Comparison of ENCODE assay signal across 1 cellular context in the genomic region with DNA sequence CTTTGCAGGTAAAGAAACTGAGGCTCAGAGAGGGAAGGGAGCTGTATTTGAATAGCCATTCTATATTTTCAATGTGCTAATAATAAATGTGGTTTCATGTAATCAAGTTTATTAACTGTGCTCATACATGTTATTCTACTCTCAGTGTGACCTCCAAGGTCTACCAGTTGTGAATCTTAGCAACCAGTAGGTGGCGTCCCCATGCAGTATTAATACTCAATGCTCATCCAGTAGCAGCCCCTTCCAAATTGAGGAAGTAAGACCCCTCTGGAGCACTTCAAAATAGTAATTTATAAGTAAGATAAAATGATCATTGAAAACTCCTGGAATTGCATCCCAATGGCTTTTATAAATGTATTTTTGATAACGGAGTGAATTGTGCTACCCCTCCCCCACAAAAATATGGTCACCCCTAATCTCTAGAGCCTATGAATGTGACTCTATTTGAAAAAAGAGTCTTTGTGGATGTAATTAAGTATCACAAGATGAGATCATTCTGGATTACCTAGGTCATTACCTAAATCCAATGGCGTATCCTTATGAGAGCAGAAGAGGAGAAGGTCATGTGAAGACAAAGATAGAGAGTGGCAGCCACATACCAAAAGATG.
TF ChIP-seq lines count a peak whose summit lies in the region.

No MANE protein-coding gene starts in this region.

TF ChIP-seq in HepG2, 621 proteins besides CTCF, POLR2A, EP300 and RAD21:
- TF ChIP-seq STAG1 (CRISPR knock-in tag; IDR thresholded peaks at IDR 0.05), result peak; percentile 56
- TF ChIP-seq, protein P1, sequence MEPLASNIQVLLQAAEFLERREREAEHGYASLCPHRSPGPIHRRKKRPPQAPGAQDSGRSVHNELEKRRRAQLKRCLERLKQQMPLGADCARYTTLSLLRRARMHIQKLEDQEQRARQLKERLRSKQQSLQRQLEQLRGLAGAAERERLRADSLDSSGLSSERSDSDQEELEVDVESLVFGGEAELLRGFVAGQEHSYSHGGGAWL (CRISPR knock-in tag; IDR thresholded peaks at IDR 0.05), result no peak
- peak in 1 of 2 experiments; percentile 19; a peak in 1 of 4 replicates for TF ChIP-seq NR2F1 (CRISPR knock-in tag; IDR thresholded peaks at IDR 0.05)
- no peak for TF ChIP-seq ZNF724P (CRISPR knock-in tag; IDR thresholded peaks at IDR 0.05; ENCODE audit: borderline replicate concordance)
- no peak for TF ChIP-seq NR1H2 (CRISPR knock-in tag; IDR thresholded peaks at IDR 0.05; ENCODE audit: borderline replicate concordance, low read depth)
- TF ChIP-seq BHLHE40 (IDR thresholded peaks at IDR 0.05; ENCODE audit: low read length), result no peak
- TF ChIP-seq ATM (IDR thresholded peaks at IDR 0.05; ENCODE audit: borderline replicate concordance), result no peak
- peak; percentile 28; the same call in 1 of the 2 replicates for TF ChIP-seq SMC3 (IDR thresholded peaks at IDR 0.05; ENCODE audit: low read length)
- TF ChIP-seq CREB1 (IDR thresholded peaks at IDR 0.05), result no peak
- no peak for TF ChIP-seq CREB1 (CRISPR knock-in tag; IDR thresholded peaks at IDR 0.05)
- no peak for TF ChIP-seq ZNF207 (IDR thresholded peaks at IDR 0.05; ENCODE audit: borderline replicate concordance)
- TF ChIP-seq, protein P2, sequence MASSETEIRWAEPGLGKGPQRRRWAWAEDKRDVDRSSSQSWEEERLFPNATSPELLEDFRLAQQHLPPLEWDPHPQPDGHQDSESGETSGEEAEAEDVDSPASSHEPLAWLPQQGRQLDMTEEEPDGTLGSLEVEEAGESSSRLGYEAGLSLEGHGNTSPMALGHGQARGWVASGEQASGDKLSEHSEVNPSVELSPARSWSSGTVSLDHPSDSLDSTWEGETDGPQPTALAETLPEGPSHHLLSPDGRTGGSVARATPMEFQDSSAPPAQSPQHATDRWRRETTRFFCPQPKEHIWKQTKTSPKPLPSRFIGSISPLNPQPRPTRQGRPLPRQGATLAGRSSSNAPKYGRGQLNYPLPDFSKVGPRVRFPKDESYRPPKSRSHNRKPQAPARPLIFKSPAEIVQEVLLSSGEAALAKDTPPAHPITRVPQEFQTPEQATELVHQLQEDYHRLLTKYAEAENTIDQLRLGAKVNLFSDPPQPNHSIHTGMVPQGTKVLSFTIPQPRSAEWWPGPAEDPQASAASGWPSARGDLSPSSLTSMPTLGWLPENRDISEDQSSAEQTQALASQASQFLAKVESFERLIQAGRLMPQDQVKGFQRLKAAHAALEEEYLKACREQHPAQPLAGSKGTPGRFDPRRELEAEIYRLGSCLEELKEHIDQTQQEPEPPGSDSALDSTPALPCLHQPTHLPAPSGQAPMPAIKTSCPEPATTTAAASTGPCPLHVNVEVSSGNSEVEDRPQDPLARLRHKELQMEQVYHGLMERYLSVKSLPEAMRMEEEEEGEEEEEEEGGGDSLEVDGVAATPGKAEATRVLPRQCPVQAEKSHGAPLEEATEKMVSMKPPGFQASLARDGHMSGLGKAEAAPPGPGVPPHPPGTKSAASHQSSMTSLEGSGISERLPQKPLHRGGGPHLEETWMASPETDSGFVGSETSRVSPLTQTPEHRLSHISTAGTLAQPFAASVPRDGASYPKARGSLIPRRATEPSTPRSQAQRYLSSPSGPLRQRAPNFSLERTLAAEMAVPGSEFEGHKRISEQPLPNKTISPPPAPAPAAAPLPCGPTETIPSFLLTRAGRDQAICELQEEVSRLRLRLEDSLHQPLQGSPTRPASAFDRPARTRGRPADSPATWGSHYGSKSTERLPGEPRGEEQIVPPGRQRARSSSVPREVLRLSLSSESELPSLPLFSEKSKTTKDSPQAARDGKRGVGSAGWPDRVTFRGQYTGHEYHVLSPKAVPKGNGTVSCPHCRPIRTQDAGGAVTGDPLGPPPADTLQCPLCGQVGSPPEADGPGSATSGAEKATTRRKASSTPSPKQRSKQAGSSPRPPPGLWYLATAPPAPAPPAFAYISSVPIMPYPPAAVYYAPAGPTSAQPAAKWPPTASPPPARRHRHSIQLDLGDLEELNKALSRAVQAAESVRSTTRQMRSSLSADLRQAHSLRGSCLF (CRISPR knock-in tag; IDR thresholded peaks at IDR 0.05; ENCODE audit: borderline replicate concordance), result no peak
- TF ChIP-seq, protein P3, sequence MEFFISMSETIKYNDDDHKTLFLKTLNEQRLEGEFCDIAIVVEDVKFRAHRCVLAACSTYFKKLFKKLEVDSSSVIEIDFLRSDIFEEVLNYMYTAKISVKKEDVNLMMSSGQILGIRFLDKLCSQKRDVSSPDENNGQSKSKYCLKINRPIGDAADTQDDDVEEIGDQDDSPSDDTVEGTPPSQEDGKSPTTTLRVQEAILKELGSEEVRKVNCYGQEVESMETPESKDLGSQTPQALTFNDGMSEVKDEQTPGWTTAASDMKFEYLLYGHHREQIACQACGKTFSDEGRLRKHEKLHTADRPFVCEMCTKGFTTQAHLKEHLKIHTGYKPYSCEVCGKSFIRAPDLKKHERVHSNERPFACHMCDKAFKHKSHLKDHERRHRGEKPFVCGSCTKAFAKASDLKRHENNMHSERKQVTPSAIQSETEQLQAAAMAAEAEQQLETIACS (CRISPR knock-in tag; IDR thresholded peaks at IDR 0.05), result no peak
